In the genomic region with DNA sequence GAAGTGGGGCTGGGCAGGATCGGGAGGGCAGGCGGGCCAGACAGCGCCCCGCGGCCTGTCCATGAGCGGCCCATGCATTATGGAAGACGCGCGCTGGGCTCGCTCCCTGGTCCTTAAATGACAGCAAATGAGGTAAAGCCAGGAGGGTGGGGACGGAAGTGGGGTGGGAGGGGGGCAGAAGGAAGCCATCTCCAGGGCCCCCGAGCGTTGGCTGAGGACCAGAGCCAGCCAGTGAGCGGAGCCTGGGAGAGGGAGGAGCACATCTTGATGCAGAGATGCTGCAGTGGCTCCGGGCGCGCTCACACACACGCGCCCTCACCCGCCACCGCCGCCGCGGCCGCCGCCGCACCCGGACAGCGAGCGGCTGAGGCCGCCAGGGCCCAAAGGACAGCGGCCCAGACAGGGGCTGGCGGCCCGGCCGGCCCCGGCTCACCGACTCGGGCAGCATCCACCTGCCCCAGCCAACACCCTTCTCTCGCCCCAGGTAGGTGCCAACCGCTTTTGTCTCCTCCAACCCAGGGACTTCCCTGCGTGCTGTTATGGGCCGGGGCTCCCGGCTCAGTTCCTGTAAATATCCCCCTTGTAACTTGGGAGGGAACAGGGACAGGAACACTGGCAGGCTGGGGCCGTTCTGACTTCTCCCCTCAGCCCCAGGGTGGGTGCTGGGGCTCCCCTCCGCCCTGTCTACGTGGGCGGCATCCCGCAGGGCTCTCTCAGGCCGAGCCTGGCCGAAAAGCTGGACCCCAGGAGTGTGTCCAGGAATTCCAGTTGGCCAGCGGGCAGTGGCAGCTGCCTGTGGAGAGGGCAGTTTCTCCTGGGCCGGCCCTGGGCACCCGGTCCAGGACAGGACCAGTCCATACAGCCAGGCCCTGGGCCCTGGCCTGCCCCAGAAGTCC, we compare ENCODE assay signal across 11 cellular contexts.
DNase-seq lines count a peak whose midpoint lies in the region; ATAC-seq lines count a peak whose summit lies in the region.
"Had no signal": no experiment of that assay in that cellular context is flagged by ENCODE, and none has a peak within 500 bp of the region (broad histone marks: within the 10 kb centered on the region; RNA-seq: fewer than 3 reads in every experiment).

A gene with protein sequence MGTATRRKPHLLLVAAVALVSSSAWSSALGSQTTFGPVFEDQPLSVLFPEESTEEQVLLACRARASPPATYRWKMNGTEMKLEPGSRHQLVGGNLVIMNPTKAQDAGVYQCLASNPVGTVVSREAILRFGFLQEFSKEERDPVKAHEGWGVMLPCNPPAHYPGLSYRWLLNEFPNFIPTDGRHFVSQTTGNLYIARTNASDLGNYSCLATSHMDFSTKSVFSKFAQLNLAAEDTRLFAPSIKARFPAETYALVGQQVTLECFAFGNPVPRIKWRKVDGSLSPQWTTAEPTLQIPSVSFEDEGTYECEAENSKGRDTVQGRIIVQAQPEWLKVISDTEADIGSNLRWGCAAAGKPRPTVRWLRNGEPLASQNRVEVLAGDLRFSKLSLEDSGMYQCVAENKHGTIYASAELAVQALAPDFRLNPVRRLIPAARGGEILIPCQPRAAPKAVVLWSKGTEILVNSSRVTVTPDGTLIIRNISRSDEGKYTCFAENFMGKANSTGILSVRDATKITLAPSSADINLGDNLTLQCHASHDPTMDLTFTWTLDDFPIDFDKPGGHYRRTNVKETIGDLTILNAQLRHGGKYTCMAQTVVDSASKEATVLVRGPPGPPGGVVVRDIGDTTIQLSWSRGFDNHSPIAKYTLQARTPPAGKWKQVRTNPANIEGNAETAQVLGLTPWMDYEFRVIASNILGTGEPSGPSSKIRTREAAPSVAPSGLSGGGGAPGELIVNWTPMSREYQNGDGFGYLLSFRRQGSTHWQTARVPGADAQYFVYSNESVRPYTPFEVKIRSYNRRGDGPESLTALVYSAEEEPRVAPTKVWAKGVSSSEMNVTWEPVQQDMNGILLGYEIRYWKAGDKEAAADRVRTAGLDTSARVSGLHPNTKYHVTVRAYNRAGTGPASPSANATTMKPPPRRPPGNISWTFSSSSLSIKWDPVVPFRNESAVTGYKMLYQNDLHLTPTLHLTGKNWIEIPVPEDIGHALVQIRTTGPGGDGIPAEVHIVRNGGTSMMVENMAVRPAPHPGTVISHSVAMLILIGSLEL (plus strand): TSS at position 302 of the 896 bp plus-strand sequence. CDS start 9,974 bp downstream, outside the sequence.

- peak; percentile 33 for DNase-seq in COLO668 (lab: John Stamatoyannopoulos, UW; ENCODE audit: unreplicated experiment)
- DNase-seq in NCI-H1436 (lab: John Stamatoyannopoulos, UW), result peak; percentile 80
- DNase-seq in cerebellar cortex (ENCODE audit: low spot score), result peak; percentile 77
- DNase-seq in midbrain (lab: John Stamatoyannopoulos, UW), result peak; percentile 87
- no peak for DNase-seq in kidney tubule cell (ENCODE audit: low spot score)
- no peak for DNase-seq in activated naive CD4-positive, alpha-beta T cell (lab: John Stamatoyannopoulos, UW)
- DNase-seq: CD4-positive, alpha-beta T cell; naive B cell; stimulated activated CD4-positive, alpha-beta T cell treated with anti-CD3 and anti-CD28 coated beads, Interleukin-1b, Interleukin-23, amount 100 ng/mL, for 48 hours had no signal

- ATAC-seq in GM19351 (IDR thresholded peaks at IDR 0.05; ENCODE audit: unreplicated experiment) (no peak), HG03460 (IDR thresholded peaks at IDR 0.05; ENCODE audit: unreplicated experiment) (no peak)

Comparison
In these comparisons a context has a peak if more than half of its experiments do, and no peak if none do; other contexts are left out.
1. DNase-seq: peak in COLO668 (single experiment), NCI-H1436 (single experiment), cerebellar cortex (single experiment) and midbrain (single experiment); none in kidney tubule cell (single experiment) and activated naive CD4-positive, alpha-beta T cell (0 of 4).